In genomic region chr1:55214903-55215193, GRCh38 we compare ENCODE assay signal across 8 cellular contexts. TPM values are rescaled to one million over a fixed set of nuclear protein-coding genes. Genes with fewer than 3 reads are reported as not detected.
DNase-seq lines count a peak whose midpoint lies in the region; ATAC-seq and TF ChIP-seq lines count a peak whose summit lies in the region.

No MANE protein-coding gene starts in this region.

- H3K9ac ChIP-seq in BLaER1 treated with 17β-estradiol and CSF1 and Interleukin-3, amounts not matched to agents 10 nM and 100 nM, result peak overlapping the region; percentile 91 to 99 (median 99)
- peak overlapping the region; percentile 92 for H3K9ac ChIP-seq in mucosa of stomach (ENCODE audit: low read length)

- TF ChIP-seq CTCF in epithelial cell of esophagus (IDR thresholded peaks at IDR 0.05; ENCODE audit: insufficient read depth, low read depth, low read length, missing control alignments), result no peak

- under 1% methylated on average over 33 of the region's 33 CpGs for WGBS in urinary bladder

- DNase-seq in SW480 (ENCODE audit: low spot score) (peak; percentile 44), epithelial cell of esophagus (ENCODE audit: low read depth) (no peak), NCI-H2107 treated with DMSO at 0.1 percent for 48 hours (lab: John Stamatoyannopoulos, UW; ENCODE audit: unreplicated experiment) (no peak)

- H3K36me3 ChIP-seq in BLaER1 treated with 17β-estradiol and CSF1 and Interleukin-3, amounts not matched to agents 10 nM and 100 nM, result no peaks in the 10 kb centered on the region
- H3K36me3 ChIP-seq in mucosa of stomach (ENCODE audit: control insufficient read depth, insufficient read depth, low read length) (no peaks in the 10 kb centered on the region), urinary bladder (ENCODE audit: insufficient read depth) (no peaks in the 10 kb centered on the region)

- H3K4me2 ChIP-seq in BLaER1 treated with 17β-estradiol and CSF1 and Interleukin-3, amounts not matched to agents 10 nM and 100 nM, result peak overlapping the region; percentile 82 to 98 (median 92)

- peak; percentile 28 for ATAC-seq in GM19035 (IDR thresholded peaks at IDR 0.05; ENCODE audit: unreplicated experiment)
- peak; percentile 15 for ATAC-seq in HG03159 (IDR thresholded peaks at IDR 0.05; ENCODE audit: unreplicated experiment)

- H3K27ac ChIP-seq in BLaER1 treated with 17β-estradiol and CSF1 and Interleukin-3, amounts not matched to agents 10 nM and 100 nM, result peak overlapping the region; percentile 92 to 99 (median 98)
- peak overlapping the region; percentile 94 for H3K27ac ChIP-seq in urinary bladder (ENCODE audit: low read depth)

- H3K9me3 ChIP-seq in BLaER1 treated with 17β-estradiol and CSF1 and Interleukin-3, amounts not matched to agents 10 nM and 100 nM (replicated peaks in 1 of 11), result no peaks in the 10 kb centered on the region
- H3K9me3 ChIP-seq in mucosa of stomach (ENCODE audit: control insufficient read depth, low read length), result no peaks in the 10 kb centered on the region

- H4K20me1 ChIP-seq in BLaER1 treated with 17β-estradiol and CSF1 and Interleukin-3, amounts not matched to agents 10 nM and 100 nM, result peaks cover 19 to 46% (median 42%) of the 10 kb centered on the region in 11 experiments; a peak in 18 of 22 replicates

- H3K4me3 ChIP-seq in BLaER1 treated with 17β-estradiol and CSF1 and Interleukin-3, amounts not matched to agents 10 nM and 100 nM, result peak overlapping the region; percentile 87 to 98 (median 94)
- peak overlapping the region; percentile 78 for H3K4me3 ChIP-seq in epithelial cell of esophagus (ENCODE audit: low read length)
- H3K4me3 ChIP-seq in mucosa of stomach (ENCODE audit: low read length), result peak overlapping the region; percentile 92
- H3K4me3 ChIP-seq in urinary bladder (ENCODE audit: low read depth, low read length), result peak overlapping the region; percentile 98

- H3K27me3 ChIP-seq in BLaER1 treated with 17β-estradiol and CSF1 and Interleukin-3, amounts not matched to agents 10 nM and 100 nM, result no peaks in the 10 kb centered on the region
- no peaks in the 10 kb centered on the region for H3K27me3 ChIP-seq in mucosa of stomach (ENCODE audit: control insufficient read depth, insufficient read depth, low read length)

- peaks cover 55 to 70% (median 62%) of the 10 kb centered on the region in 10 experiments for H3K4me1 ChIP-seq in BLaER1 treated with 17β-estradiol and CSF1 and Interleukin-3, amounts not matched to agents 10 nM and 100 nM
- peaks cover 28% of the 10 kb centered on the region for H3K4me1 ChIP-seq in mucosa of stomach (ENCODE audit: control insufficient read depth, insufficient read depth, low read length)
- peaks cover 4% of the 10 kb centered on the region for H3K4me1 ChIP-seq in urinary bladder (ENCODE audit: insufficient read depth)

RNA-seq across cellular contexts. Expression of gene USP24, which starts 0.3 kb away (rescaled TPM):
- 74.4 TPM for total RNA-seq in urinary bladder
- polyA plus RNA-seq in urinary bladder, result 11.9 TPM
